In genomic region chr16:56911771-56912541, GRCh38 we compare ENCODE assay signal across 8 cellular contexts. TPM values are rescaled to one million over a fixed set of nuclear protein-coding genes. Genes with fewer than 3 reads are reported as not detected.
A peak's percentile ranks its signal among the peaks of the same experiment; 100 is the strongest.
DNase-seq lines count a peak whose midpoint lies in the region; ATAC-seq and TF ChIP-seq lines count a peak whose summit lies in the region.

No MANE protein-coding gene starts in this region.

- H3K14ac ChIP-seq in trophoblast cell (ENCODE audit: low read length): peak overlapping the region; percentile 12

- peak overlapping the region; percentile 6 for H2AK5ac ChIP-seq in trophoblast cell (ENCODE audit: low read length)

- H3K79me1 ChIP-seq in trophoblast cell (ENCODE audit: low read length): peaks cover 22% of the 10 kb centered on the region

- no peaks in the 10 kb centered on the region for H4K20me1 ChIP-seq in BLaER1 treated with 17β-estradiol and CSF1 and Interleukin-3, amounts not matched to agents 10 nM and 100 nM

- CTCF ChIA-PET in A673 (lab: Charles Lee): no interaction called here

- peak overlapping the region; percentile 82 to 97 (median 90) for H3K4me2 ChIP-seq in BLaER1 treated with 17β-estradiol and CSF1 and Interleukin-3, amounts not matched to agents 10 nM and 100 nM
- peak overlapping the region; percentile 46 for H3K4me2 ChIP-seq in trophoblast cell (ENCODE audit: low read length)

- peaks cover 42 to 79% (median 70%) of the 10 kb centered on the region in 10 experiments for H3K4me1 ChIP-seq in BLaER1 treated with 17β-estradiol and CSF1 and Interleukin-3, amounts not matched to agents 10 nM and 100 nM
- H3K4me1 ChIP-seq in esophagus squamous epithelium (peaks cover 13 to 74% (median 22%) of the 10 kb centered on the region in 3 donors), trophoblast cell (ENCODE audit: control insufficient read depth in 1 of 2, insufficient read depth in 2 of 2, low read length in 2 of 2) (peaks cover 19 to 33% of the 10 kb centered on the region in 2 experiments), A673 (ENCODE audit: insufficient read depth, low read length, poor library complexity, severe bottlenecking) (no peaks in the 10 kb centered on the region)

- ATAC-seq in GM21447 (IDR thresholded peaks at IDR 0.05; ENCODE audit: unreplicated experiment): peak; percentile 69

- peak overlapping the region; percentile 34 for H2BK120ac ChIP-seq in trophoblast cell (ENCODE audit: insufficient read depth, low read length, poor library complexity)

- H4K12ac ChIP-seq in trophoblast cell (ENCODE audit: low read depth, low read length): no peak overlapping the region

- no peak overlapping the region for H2BK5ac ChIP-seq in trophoblast cell (ENCODE audit: low read depth, low read length, poor library complexity)

- H4K8ac ChIP-seq in trophoblast cell (ENCODE audit: low read depth, low read length): no peak overlapping the region

- DNase-seq in MG63: peak; percentile 37
- no peak for DNase-seq in esophagus squamous epithelium (lab: John Stamatoyannopoulos, UW)
- peak; percentile 98 to 99 for DNase-seq in trophoblast cell
- no peak for DNase-seq in NCI-H1417 treated with DMSO at 0.1 percent for 48 hours (lab: John Stamatoyannopoulos, UW)
- no peak for DNase-seq in COLO829 (ENCODE audit: low spot score)
- DNase-seq in A673 (ENCODE audit: low spot score): no peak

- peak in 1 of 4 donors; percentile 56 for TF ChIP-seq POLR2A in esophagus squamous epithelium (IDR thresholded peaks at IDR 0.05)

- H3K4ac ChIP-seq in trophoblast cell (ENCODE audit: low read depth, low read length): no peak overlapping the region

- H3K23ac ChIP-seq in trophoblast cell (ENCODE audit: low read length): no peak overlapping the region

- H4K91ac ChIP-seq in trophoblast cell (ENCODE audit: low read depth, low read length): peak overlapping the region; percentile 36

- peak overlapping the region; percentile 8 to 93 (median 88); a peak in 20 of 22 replicates for H3K27ac ChIP-seq in BLaER1 treated with 17β-estradiol and CSF1 and Interleukin-3, amounts not matched to agents 10 nM and 100 nM
- peak overlapping the region in 3 of 4 donors; percentile 55 to 83 (median 68) for H3K27ac ChIP-seq in esophagus squamous epithelium
- H3K27ac ChIP-seq in trophoblast cell (ENCODE audit: low read depth, low read length): peak overlapping the region; percentile 58
- no peak overlapping the region for H3K27ac ChIP-seq in A673 (ENCODE audit: low read depth, low read length, poor library complexity, severe bottlenecking)

- intact Hi-C loops in esophagus squamous epithelium (cut with DNase I) (no loop called here), A673 (cut with micrococcal nuclease; ENCODE audit: unreplicated experiment) (no loop called here)

- peak overlapping the region in 10 of 11 experiments; percentile 18 to 78 (median 73); a peak in 18 of 22 replicates for H3K9ac ChIP-seq in BLaER1 treated with 17β-estradiol and CSF1 and Interleukin-3, amounts not matched to agents 10 nM and 100 nM
- no peak overlapping the region for H3K9ac ChIP-seq in trophoblast cell (ENCODE audit: low read length)

- POLR2A ChIA-PET in A673 (lab: Charles Lee; ENCODE audit: low non-redundant PET): no interaction called here

- H3K9me3 ChIP-seq in BLaER1 treated with 17β-estradiol and CSF1 and Interleukin-3, amounts not matched to agents 10 nM and 100 nM (replicated peaks in 1 of 11): peaks cover 0 to 6% (median 0%) of the 10 kb centered on the region in 11 experiments; a peak in 1 of 22 replicates
- no peaks in the 10 kb centered on the region; the same call in 1 of the 2 replicates for H3K9me3 ChIP-seq in MG63
- H3K9me3 ChIP-seq in esophagus squamous epithelium: no peaks in the 10 kb centered on the region
- no peaks in the 10 kb centered on the region for H3K9me3 ChIP-seq in trophoblast cell (ENCODE audit: insufficient read depth, low read depth, low read length)
- no peaks in the 10 kb centered on the region for H3K9me3 ChIP-seq in A673 (ENCODE audit: low read depth, low read length, poor library complexity, severe bottlenecking)

- H3K4me3 ChIP-seq in BLaER1 treated with 17β-estradiol and CSF1 and Interleukin-3, amounts not matched to agents 10 nM and 100 nM: peak overlapping the region in 1 of 10 experiments; percentile 47; a peak in 4 of 20 replicates
- no peak overlapping the region for H3K4me3 ChIP-seq in MG63
- no peak overlapping the region for H3K4me3 ChIP-seq in esophagus squamous epithelium
- H3K4me3 ChIP-seq in trophoblast cell (ENCODE audit: low read depth, low read length): no peak overlapping the region
- H3K4me3 ChIP-seq in A673 (ENCODE audit: low read depth, low read length, poor library complexity, severe bottlenecking): no peak overlapping the region

- no peak overlapping the region for H2AFZ ChIP-seq in trophoblast cell (ENCODE audit: insufficient read depth, low read length, poor library complexity)

- 67 to 83% methylated on average over 7 to 14 of the region's 21 CpGs for WGBS in esophagus squamous epithelium, 2 donors
- WGBS in trophoblast cell (ENCODE audit: extremely low coverage, insufficient coverage, insufficient read length): no CpG with 5 or more reads among the region's 21 CpGs

- no TSS peak for BruUV-seq in A673 (replicated peaks; lab: Mats Ljungman, UMichigan)

- TF ChIP-seq CTCF in esophagus squamous epithelium (IDR thresholded peaks at IDR 0.05) (no peak), A673 (conservative IDR thresholded peaks at IDR 0.05; ENCODE audit: low read depth, low read length) (no peak)

- peak overlapping the region; percentile 82 for H2BK12ac ChIP-seq in trophoblast cell (ENCODE audit: low read length)

- no peak overlapping the region for H3K18ac ChIP-seq in trophoblast cell (ENCODE audit: low read length)

- H3K36me3 ChIP-seq in BLaER1 treated with 17β-estradiol and CSF1 and Interleukin-3, amounts not matched to agents 10 nM and 100 nM: no peaks in the 10 kb centered on the region
- no peaks in the 10 kb centered on the region for H3K36me3 ChIP-seq in MG63
- H3K36me3 ChIP-seq in esophagus squamous epithelium: no peaks in the 10 kb centered on the region
- no peaks in the 10 kb centered on the region for H3K36me3 ChIP-seq in trophoblast cell (ENCODE audit: control insufficient read depth in 1 of 2, insufficient read depth in 2 of 2, low read length in 2 of 2)
- H3K36me3 ChIP-seq in A673 (ENCODE audit: insufficient read depth, low read length, poor library complexity, severe bottlenecking): no peaks in the 10 kb centered on the region

- H3K79me2 ChIP-seq in trophoblast cell (ENCODE audit: control insufficient read depth, insufficient read depth, low read length, poor library complexity): no peaks in the 10 kb centered on the region

- H3K27me3 ChIP-seq in BLaER1 treated with 17β-estradiol and CSF1 and Interleukin-3, amounts not matched to agents 10 nM and 100 nM: no peaks in the 10 kb centered on the region
- H3K27me3 ChIP-seq in MG63: no peaks in the 10 kb centered on the region
- H3K27me3 ChIP-seq in esophagus squamous epithelium: peaks cover 0 to 4% (median 0%) of the 10 kb centered on the region in 4 donors
- no peaks in the 10 kb centered on the region for H3K27me3 ChIP-seq in trophoblast cell (ENCODE audit: insufficient read depth, low read length)
- no peaks in the 10 kb centered on the region for H3K27me3 ChIP-seq in A673 (replicated peaks; ENCODE audit: insufficient read depth, low read depth, low read length, poor library complexity)

RNA-seq across cellular contexts. Expression of gene HERPUD1, which starts 20.0 kb away (rescaled TPM):
- 226 and 252 TPM in 2 replicates for total RNA-seq in MG63 (2014; rRNA removed; shearing (Covaris generic); ENCODE audit: low replicate concordance)
- total RNA-seq in esophagus squamous epithelium (10 to 100 TPM; 40.6 to 81.3 (median 43.9) TPM), A673 (2021) (94.2 and 99.4 TPM in 2 replicates)
- 252 and 267 TPM in 2 replicates for polyA plus RNA-seq in trophoblast cell (2013)

RNA-seq across cellular contexts. Expression of gene SLC12A3, which starts 46.9 kb away (rescaled TPM):
- total RNA-seq in MG63 (2014; rRNA removed; shearing (Covaris generic); ENCODE audit: low replicate concordance): not detected in 2 replicates
- total RNA-seq in esophagus squamous epithelium: not detected
- 0.11 TPM in 2 replicates for polyA plus RNA-seq in trophoblast cell (2013)
- not detected in 2 replicates for total RNA-seq in A673 (2021)

RNA-seq across cellular contexts. Expression of gene CETP, which starts 49.8 kb away (rescaled TPM):
- not detected in 2 replicates for total RNA-seq in MG63 (2014; rRNA removed; shearing (Covaris generic); ENCODE audit: low replicate concordance)
- total RNA-seq in esophagus squamous epithelium (under 1 TPM in 3 of 4 donors, not detected in 1; 0.19 to 0.32 (median 0.31) TPM), A673 (2021) (not detected in 2 replicates)
- 0.07 and 0.12 TPM in 2 replicates for polyA plus RNA-seq in trophoblast cell (2013)

Comparison
In these comparisons a context has a peak if more than half of its experiments do, and no peak if none do; other contexts are left out.
1. DNase-seq: peak in MG63 (single experiment) and trophoblast cell (2 of 2); none in esophagus squamous epithelium (single experiment), NCI-H1417 treated with DMSO at 0.1 percent for 48 hours (single experiment), COLO829 (single experiment) and A673 (single experiment).